ENCODE assay signal across 2 cellular contexts in genomic region chr2:189756311-189756710, GRCh38.
A peak's percentile ranks its signal among the peaks of the same experiment; 100 is the strongest.
TF ChIP-seq lines count a peak whose summit lies in the region.

No MANE protein-coding gene starts in this region.

TF ChIP-seq in HepG2, 621 proteins besides CTCF, POLR2A, EP300 and RAD21:
- no peak for TF ChIP-seq TRIM22 (IDR thresholded peaks at IDR 0.05)
- no peak for TF ChIP-seq CREB3 (CRISPR knock-in tag; IDR thresholded peaks at IDR 0.05)
- no peak for TF ChIP-seq ZFP1 (CRISPR knock-in tag; IDR thresholded peaks at IDR 0.05)
- TF ChIP-seq MAFK (conservative IDR thresholded peaks at IDR 0.05 in 1 of 2, IDR thresholded peaks at IDR 0.05 in 1 of 2; ENCODE audit: low read length in 2 of 2) = peak; percentile 78 to 90
- TF ChIP-seq MAFF (IDR thresholded peaks at IDR 0.05; ENCODE audit: low read depth, low read length) = peak; percentile 84

TF ChIP-seq in K562, 482 proteins besides CTCF, POLR2A, EP300 and RAD21:
- TF ChIP-seq ZNF445 (CRISPR knock-in tag; IDR thresholded peaks at IDR 0.05; ENCODE audit: low read depth) (no peak), C11orf30 (IDR thresholded peaks at IDR 0.05; ENCODE audit: low read depth) (peak; percentile 56; the same call in 1 of the 2 replicates), THRB (CRISPR knock-in tag; conservative IDR thresholded peaks at IDR 0.05) (no peak), ZNF316 (IDR thresholded peaks at IDR 0.05) (peak; percentile 81), MAFF (IDR thresholded peaks at IDR 0.05; ENCODE audit: low read length) (peak; percentile 58), MAFK (IDR thresholded peaks at IDR 0.05; ENCODE audit: low read length) (peak; percentile 43; the same call in 1 of the 2 replicates), MECOM (CRISPR knock-in tag; IDR thresholded peaks at IDR 0.05) (no peak), FOXO4 (CRISPR knock-in tag; IDR thresholded peaks at IDR 0.05) (no peak), SRSF7 (optimal IDR thresholded peaks at IDR 0.05; ENCODE audit: low read depth, low read length) (no peak), MAFG (tag; conservative IDR thresholded peaks at IDR 0.05) (0 out of 2 replicates have a peak, but pooled peaks have one; percentile 43), HCFC1 (IDR thresholded peaks at IDR 0.05; ENCODE audit: low read depth, low read length) (no peak), SAFB (IDR thresholded peaks at IDR 0.05; ENCODE audit: borderline replicate concordance, low read depth, low read length) (no peak), ZNF699 (CRISPR knock-in tag; IDR thresholded peaks at IDR 0.05; ENCODE audit: insufficient replicate concordance) (no peak), U2AF2 (optimal IDR thresholded peaks at IDR 0.05; ENCODE audit: low read depth, low read length) (no peak), CSDE1 (IDR thresholded peaks at IDR 0.05) (no peak), ZNF277 (CRISPR knock-in tag; IDR thresholded peaks at IDR 0.05; ENCODE audit: borderline replicate concordance) (no peak), ZFPM2 (CRISPR knock-in tag; IDR thresholded peaks at IDR 0.05) (no peak), SMARCA5 (IDR thresholded peaks at IDR 0.05) (no peak)
